In genomic region chr7:136030867-136031318, GRCh38 we compare ENCODE assay signal across 10 cellular contexts. TPM values are rescaled to one million over a fixed set of nuclear protein-coding genes. Genes with fewer than 3 reads are reported as not detected.
DNase-seq lines count a peak whose midpoint lies in the region; ATAC-seq, FAIRE-seq and TF ChIP-seq lines count a peak whose summit lies in the region.
"Had no signal": no experiment of that assay in that cellular context is flagged by ENCODE, and none has a peak within 500 bp of the region (broad histone marks: within the 10 kb centered on the region; RNA-seq: fewer than 3 reads in every experiment).

No MANE protein-coding gene starts in this region.

- H3K36me3 ChIP-seq in GM12878 (ENCODE audit: control insufficient read depth in 2 of 2, insufficient read depth in 2 of 2, low read length in 1 of 2), result no peaks in the 10 kb centered on the region

- BruUV-seq in GM12878 (replicated peaks; lab: Mats Ljungman, UMichigan), result no TSS peak

- peaks cover 18% of the 10 kb centered on the region for H3K36me3 Mint-ChIP-seq in stimulated activated memory B cell treated with anti-CD40 and anti-IgM and Interleukin-4, amounts not matched to agents 10 μg/mL and 1 μg/mL and 100 μg/mL, for 72 hours
- H3K36me3 Mint-ChIP-seq: type B pancreatic cell had no signal

- intact Hi-C loops in GM12878 (cut with micrococcal nuclease; ENCODE audit: unreplicated experiment), result loop anchor here (1.0 to 5.0 kb wide), 2 partner anchors 16 to 326 kb away; no protein-coding TSS in a partner anchor

- H3K4me3 ChIP-seq in GM12878, result no peak overlapping the region

- CTCF ChIA-PET in GM12878 (lab: Yijun Ruan, JAX), result interaction anchor here (1.2 to 1.4 kb wide), 3 partner anchors 8 to 22 kb away, joined by 3 to 5 read pairs (median 5); no protein-coding TSS in a partner anchor

- H2AFZ ChIP-seq in GM12878 (ENCODE audit: control insufficient read depth, low read depth, low read length), result no peak overlapping the region

- no peak overlapping the region for H3K4me2 ChIP-seq in GM12878 (ENCODE audit: control insufficient read depth, insufficient read depth)

- H3K4me1 Mint-ChIP-seq in stimulated activated memory B cell treated with anti-CD40 and anti-IgM and Interleukin-4, amounts not matched to agents 10 μg/mL and 1 μg/mL and 100 μg/mL, for 72 hours, result no peaks in the 10 kb centered on the region

- POLR2A ChIA-PET in GM12878 (lab: Charles Lee), result no interaction called here

- TF ChIP-seq POLR2A in GM12878 (IDR thresholded peaks at IDR 0.05; ENCODE audit: low read depth, low read length), result no peak

- DNase-seq in GM12878 (ENCODE audit: low read depth, low spot score) (peak; percentile 37), NCI-H774 (lab: John Stamatoyannopoulos, UW) (no peak), dedifferentiated amniotic fluid mesenchymal stem cell (ENCODE audit: extremely low spot score) (no peak), G401 (ENCODE audit: low spot score) (no peak)
- DNase-seq: NCI-H524 treated with DMSO at 0.1 percent for 48 hours had no signal

- H3K4me1 ChIP-seq in GM12878 (ENCODE audit: control insufficient read depth, insufficient read depth, low read length), result peaks cover 4% of the 10 kb centered on the region

- H3K27me3 Mint-ChIP-seq in stimulated activated memory B cell treated with anti-CD40 and anti-IgM and Interleukin-4, amounts not matched to agents 10 μg/mL and 1 μg/mL and 100 μg/mL, for 72 hours, result no peaks in the 10 kb centered on the region

- H4K20me1 ChIP-seq in GM12878 (ENCODE audit: control insufficient read depth, insufficient read depth), result no peaks in the 10 kb centered on the region

- H3K27ac ChIP-seq in GM12878 (ENCODE audit: control insufficient read depth, insufficient read depth), result no peak overlapping the region

- H3K4me3 Mint-ChIP-seq in stimulated activated memory B cell treated with anti-CD40 and anti-IgM and Interleukin-4, amounts not matched to agents 10 μg/mL and 1 μg/mL and 100 μg/mL, for 72 hours, result no peak overlapping the region
- H3K4me3 Mint-ChIP-seq: type B pancreatic cell had no signal

- peak in 1 of 2 experiments; percentile 63; a peak in 1 of 4 replicates for TF ChIP-seq EP300 in GM12878 (IDR thresholded peaks at IDR 0.05; ENCODE audit: borderline replicate concordance in 1 of 2, control insufficient read depth in 1 of 2, low read depth in 2 of 2, low read length in 2 of 2)

- in situ Hi-C loops in GM12878 (cut with MboI), result no loop called here
- in situ Hi-C loops in G401 (cut with HindIII; ENCODE audit: low sequenced_read_pairs), result no loop called here

- SMC1A ChIA-PET in GM12878 (lab: Charles Lee; ENCODE audit: uncharacterized antibody, unreplicated experiment), result interaction anchor here (1.4 kb wide), 1 partner anchor 65 kb away, joined by 3 read pairs; no protein-coding TSS in a partner anchor

- ATAC-seq in GM18867 (IDR thresholded peaks at IDR 0.05; ENCODE audit: unreplicated experiment), result peak; percentile 87
- peak; percentile 77 for ATAC-seq in GM21390 (IDR thresholded peaks at IDR 0.05; ENCODE audit: unreplicated experiment)
- ATAC-seq in HG03108 (IDR thresholded peaks at IDR 0.05; ENCODE audit: unreplicated experiment), result peak; percentile 86
- ATAC-seq in GM12878, result peak; percentile 91
- ATAC-seq in stimulated activated memory B cell treated with anti-CD40 and anti-IgM and Interleukin-4, amounts not matched to agents 10 μg/mL and 1 μg/mL and 100 μg/mL, for 72 hours, result no peak

- RAD21 ChIA-PET in GM12878 (lab: Charles Lee; ENCODE audit: unreplicated experiment), result no interaction called here

- H3K9ac ChIP-seq in GM12878 (ENCODE audit: control insufficient read depth, insufficient read depth, low read length), result no peak overlapping the region

- no peak for TF ChIP-seq RAD21 in GM12878 (IDR thresholded peaks at IDR 0.05; ENCODE audit: insufficient read depth, low read depth, low read length)

- H3K27me3 ChIP-seq in GM12878 (replicated peaks in 1 of 2; ENCODE audit: control insufficient read depth in 2 of 2, insufficient read depth in 2 of 2, low read length in 1 of 2), result no peaks in the 10 kb centered on the region

- no peak for TF ChIP-seq CTCF in GM12878 (IDR thresholded peaks at IDR 0.05 in 2 of 3, conservative IDR thresholded peaks at IDR 0.05 in 1 of 3; ENCODE audit: control insufficient read depth in 2 of 3, extremely low read depth in 1 of 3, insufficient read depth in 1 of 3, low read depth in 3 of 3, low read length in 3 of 3)

- no peak overlapping the region for H3K27ac Mint-ChIP-seq in stimulated activated memory B cell treated with anti-CD40 and anti-IgM and Interleukin-4, amounts not matched to agents 10 μg/mL and 1 μg/mL and 100 μg/mL, for 72 hours
- H3K27ac Mint-ChIP-seq: type B pancreatic cell had no signal

- no peaks in the 10 kb centered on the region for H3K9me3 Mint-ChIP-seq in stimulated activated memory B cell treated with anti-CD40 and anti-IgM and Interleukin-4, amounts not matched to agents 10 μg/mL and 1 μg/mL and 100 μg/mL, for 72 hours

- WGBS in GM12878 (ENCODE audit: insufficient coverage, insufficient replicate concordance, low lambda C conversion rate, missing lambda C conversion rate), result 0% methylated on average over 4 of the region's 4 CpGs

- no peaks in the 10 kb centered on the region for H3K79me2 ChIP-seq in GM12878 (ENCODE audit: control insufficient read depth, insufficient read depth, low read length)

- FAIRE-seq in GM12878 (lab: Jason Lieb, UNC), result peak; percentile 68

- no peaks in the 10 kb centered on the region for H3K9me3 ChIP-seq in GM12878 (replicated peaks; ENCODE audit: control insufficient read depth, insufficient read depth, low read length)

TF ChIP-seq in GM12878, 131 proteins besides CTCF, POLR2A, EP300 and RAD21 (continues in another document):
- TF ChIP-seq MLLT1 (IDR thresholded peaks at IDR 0.05), result no peak
- no peak for TF ChIP-seq RB1 (IDR thresholded peaks at IDR 0.05; ENCODE audit: borderline replicate concordance)
- no peak for TF ChIP-seq HCFC1 (IDR thresholded peaks at IDR 0.05; ENCODE audit: low read length)
- TF ChIP-seq BACH1 (IDR thresholded peaks at IDR 0.05; ENCODE audit: borderline replicate concordance), result no peak
- TF ChIP-seq SRF (IDR thresholded peaks at IDR 0.05; ENCODE audit: low read depth in 2 of 2, low read length in 2 of 2), result no peak
- no peak for TF ChIP-seq RAD51 (IDR thresholded peaks at IDR 0.05)
- TF ChIP-seq MXI1 (IDR thresholded peaks at IDR 0.05; ENCODE audit: low read depth, low read length), result no peak
- TF ChIP-seq ZNF384 (IDR thresholded peaks at IDR 0.05; ENCODE audit: borderline replicate concordance, low read depth, low read length), result no peak
- no peak for TF ChIP-seq CHD1 (IDR thresholded peaks at IDR 0.05; ENCODE audit: low read depth, low read length)
- TF ChIP-seq BCLAF1 (IDR thresholded peaks at IDR 0.05), result no peak
- no peak for TF ChIP-seq SUPT20H (IDR thresholded peaks at IDR 0.05; ENCODE audit: borderline replicate concordance, control insufficient read depth, low read depth, low read length)

RNA-seq across cellular contexts. Expression of gene MTPN, which starts 53.7 kb away (rescaled TPM):
- 36.3 and 40.3 TPM in 2 replicates for total RNA-seq in GM12878 (2013; cell fraction: nucleolus; rRNA removed)
- total RNA-seq in GM12878 (2014; rRNA removed) (108 and 112 TPM in 2 replicates), GM12878 (2014; rRNA removed; fragmentation: Illumina TruSeq; extraction: Trizol) (84.1 and 84.5 TPM in 2 replicates), GM12878 (2021) (143 and 144 TPM in 2 replicates)
- 39.8 TPM for polyA plus RNA-seq in GM12878 (2011; ENCODE audit: low read depth)
- polyA plus RNA-seq in GM12878 (2011; rRNA removed) (146 and 178 TPM in 2 replicates), GM12878 (2014; fragmentation: Illumina TruSeq; extraction: Trizol) (129 and 156 TPM in 2 replicates), GM12878 (2014; fragmentation: Nextera tagmentation; extraction: Ambion mirVana) (10 to 100 TPM; 38.7 to 48.5 TPM), GM12878 (2014; rRNA removed) (80.1 and 82.2 TPM in 2 replicates), GM12878 (2016; fragmentation: Nextera tagmentation; extraction: Ambion mirVana) (10 to 100 TPM; 63.8 to 86.4 TPM)
- 72.4 and 80.3 TPM in 2 replicates for polyA plus RNA-seq in GM12878 (2011; cell fraction: cytosol; rRNA removed)
- 42.1 and 48.1 TPM in 2 replicates for polyA plus RNA-seq in GM12878 (2011; cell fraction: nucleus; rRNA removed)
- 82.0 and 94.0 TPM in 2 replicates for polyA plus RNA-seq in GM12878 (2012)
- polyA minus RNA-seq in GM12878 (2011; rRNA and poly(A)+ RNA removed), result 109 and 126 TPM in 2 replicates
- 75.0 and 78.2 TPM in 2 replicates for polyA minus RNA-seq in GM12878 (2011; cell fraction: cytosol; rRNA and poly(A)+ RNA removed)
- 65.8 and 139 TPM in 2 replicates for polyA minus RNA-seq in GM12878 (2011; cell fraction: nucleus; rRNA and poly(A)+ RNA removed)
- total RNA-seq in G401 (2014; rRNA removed; shearing (Covaris generic)), result 80.6 and 115 TPM in 2 replicates
